Comparison of ENCODE assay signal across 8 cellular contexts in the genomic region with DNA sequence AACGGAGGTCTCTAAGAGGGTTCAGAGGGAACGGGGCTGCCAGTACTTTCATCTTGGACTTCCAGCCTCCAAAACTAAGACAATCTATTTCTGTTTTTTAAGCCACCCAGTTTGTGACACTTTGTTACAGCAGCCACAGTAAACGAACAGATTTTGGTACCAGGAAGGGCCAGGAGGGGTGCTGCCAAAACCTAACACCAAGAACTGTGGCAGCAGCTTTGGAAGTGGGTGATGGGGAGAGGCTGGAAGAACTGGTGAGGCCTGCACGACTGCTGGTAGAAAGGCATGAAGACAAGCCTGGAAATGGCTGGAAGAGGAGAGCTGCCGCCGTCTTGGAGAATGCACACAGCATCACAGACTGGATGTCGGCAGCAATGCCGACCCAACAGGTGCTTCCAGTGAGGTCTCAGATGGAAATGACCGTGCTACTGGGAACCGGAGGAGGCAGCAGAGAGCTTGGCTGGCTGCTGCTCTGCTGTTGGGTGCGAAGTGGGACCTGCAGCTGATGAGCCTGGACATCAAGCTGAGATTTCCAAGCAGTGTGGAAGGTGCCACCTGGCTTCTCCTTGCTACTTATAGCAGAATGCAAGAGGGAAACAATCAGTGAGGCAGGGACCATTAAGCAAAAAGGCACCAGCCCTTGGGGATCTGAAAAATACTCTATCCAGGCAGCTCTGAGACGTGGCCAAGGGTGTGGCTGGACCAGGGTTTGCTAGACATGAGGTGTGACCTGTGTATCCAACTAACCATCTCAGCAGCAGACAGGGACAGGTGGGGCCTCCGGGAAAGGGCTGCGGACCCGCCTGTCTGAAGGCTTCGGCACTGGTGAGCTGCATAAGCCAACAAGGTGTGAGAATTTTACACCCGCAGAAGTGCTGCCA. TPM values are rescaled to one million over a fixed set of nuclear protein-coding genes. Genes with fewer than 3 reads are reported as not detected.
DNase-seq lines count a peak whose midpoint lies in the region; ATAC-seq and TF ChIP-seq lines count a peak whose summit lies in the region.

No MANE protein-coding gene starts in this region.

- H3K27ac ChIP-seq in 22Rv1, result peak overlapping the region; percentile 98
- no peak overlapping the region for H3K27ac ChIP-seq in body of pancreas

- H3K27me3 ChIP-seq in body of pancreas, result no peaks in the 10 kb centered on the region

- peak; percentile 55 for ATAC-seq in body of pancreas

- H3K36me3 ChIP-seq in body of pancreas (replicated peaks in 1 of 2; ENCODE audit: insufficient read depth in 1 of 2, low read depth in 2 of 2), result peaks cover 17 to 22% of the 10 kb centered on the region in 2 donors

- DNase-seq in DMS53 treated with DMSO at 0.1 percent for 48 hours (lab: John Stamatoyannopoulos, UW; ENCODE audit: unreplicated experiment) (peak; percentile 87), NCI-H1105 treated with DMSO at 0.1 percent for 48 hours (lab: John Stamatoyannopoulos, UW) (peak; percentile 37), body of pancreas (peak in 3 of 4 donors; percentile 54 to 62 (median 54)), lung microvascular endothelial cell (ENCODE audit: low read depth in 2 of 2) (peak; percentile 57 to 65), mesenteric fat pad (ENCODE audit: low spot score) (no peak), inferior parietal cortex (ENCODE audit: extremely low spot score) (no peak), activated gamma-delta T cell (lab: John Stamatoyannopoulos, UW) (no peak)

- WGBS in body of pancreas, 2 donors, result 56 to 62% methylated on average over 13 to 17 of the region's 17 CpGs

- TF ChIP-seq CTCF in 22Rv1 (IDR thresholded peaks at IDR 0.05) (peak; percentile 92), body of pancreas (IDR thresholded peaks at IDR 0.05) (peak; percentile 7 to 74 (median 57))

- intact Hi-C loops in body of pancreas (cut with DNase I), result no loop called here

- no peak overlapping the region for H3K4me3 ChIP-seq in body of pancreas

- no peaks in the 10 kb centered on the region for H3K9me3 ChIP-seq in body of pancreas

- TF ChIP-seq POLR2A in body of pancreas (IDR thresholded peaks at IDR 0.05), result no peak

- H3K4me1 ChIP-seq in body of pancreas, result no peaks in the 10 kb centered on the region

RNA-seq across cellular contexts. Expression of a gene that starts 4.7 kb away (rescaled TPM):
- total RNA-seq in body of pancreas (not detected), lung microvascular endothelial cell (not detected in 2 replicates), mesenteric fat pad (not detected)

RNA-seq across cellular contexts. Expression of a gene that starts 6.7 kb away (rescaled TPM):
- total RNA-seq in body of pancreas (1 to 10 TPM in 1 of 2 donors, not detected in 1; 1.3 TPM), lung microvascular endothelial cell (not detected in 2 replicates), mesenteric fat pad (not detected)

RNA-seq across cellular contexts. Expression of a gene that starts 11.8 kb away (rescaled TPM):
- total RNA-seq in body of pancreas (10 to 100 TPM; 24.1 to 51.7 TPM), lung microvascular endothelial cell (13.7 and 16.9 TPM in 2 replicates), mesenteric fat pad (39.3 TPM)

RNA-seq across cellular contexts. Expression of a gene that starts 11.9 kb away (rescaled TPM):
- total RNA-seq in body of pancreas, result 10 to 100 TPM; 62.3 to 79.1 TPM
- total RNA-seq in lung microvascular endothelial cell, result 85.4 and 97.4 TPM in 2 replicates
- 53.3 TPM for total RNA-seq in mesenteric fat pad

RNA-seq across cellular contexts. Expression of a gene that starts 24.0 kb away (rescaled TPM):
- total RNA-seq in body of pancreas (10 to 100 TPM; 90.0 to 91.3 TPM), lung microvascular endothelial cell (2.6 TPM in 2 replicates), mesenteric fat pad (5.1 TPM)

Comparison
In these comparisons a context has a peak if more than half of its experiments do, and no peak if none do; other contexts are left out.
1. DNase-seq: peak in DMS53 treated with DMSO at 0.1 percent for 48 hours (single experiment), NCI-H1105 treated with DMSO at 0.1 percent for 48 hours (single experiment), body of pancreas (3 of 4) and lung microvascular endothelial cell (2 of 2); none in mesenteric fat pad (single experiment), inferior parietal cortex (single experiment) and activated gamma-delta T cell (single experiment).